ENCODE assay signal across 9 cellular contexts in the genomic region with DNA sequence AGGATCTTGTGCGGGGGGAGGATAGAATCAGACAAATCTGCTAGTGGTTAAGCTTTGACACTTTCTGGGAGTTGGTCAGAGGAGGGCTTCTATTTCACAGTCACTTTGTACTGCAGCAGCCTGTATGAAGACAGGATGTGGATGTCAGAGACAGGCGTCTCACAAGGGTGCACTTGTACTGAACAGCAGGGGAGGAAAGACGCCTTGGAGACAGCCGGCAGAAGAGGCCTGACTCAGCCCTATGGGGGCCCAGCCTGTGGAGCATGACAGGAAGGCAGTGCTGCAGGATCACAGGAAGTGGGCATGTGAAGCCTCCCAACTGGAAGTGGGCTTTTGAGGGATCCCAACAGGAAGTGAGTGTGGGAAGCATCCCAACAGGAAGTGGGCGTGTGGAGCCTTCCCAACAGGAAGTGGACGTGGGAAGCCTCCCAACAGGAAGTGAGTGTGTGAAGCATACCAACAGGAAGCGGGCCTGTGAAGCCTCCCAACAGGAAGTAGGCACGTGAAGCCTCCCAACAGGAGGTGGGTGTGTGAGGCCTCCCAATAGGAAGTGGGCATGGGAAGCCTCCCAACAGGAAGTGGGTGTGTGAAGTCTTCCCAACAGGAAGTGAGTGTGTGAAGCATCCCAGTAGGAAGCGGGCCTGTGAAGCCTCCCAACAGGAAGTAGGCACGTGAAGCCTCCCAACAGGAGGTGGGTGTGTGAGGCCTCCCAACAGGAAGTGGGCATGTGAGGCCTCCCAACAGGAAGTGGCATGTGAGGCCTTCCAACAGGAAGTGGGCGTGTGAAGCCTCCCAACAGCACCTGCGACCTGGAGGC.
DNase-seq lines count a peak whose midpoint lies in the region; ATAC-seq and TF ChIP-seq lines count a peak whose summit lies in the region.
"Had no signal": no experiment of that assay in that cellular context is flagged by ENCODE, and none has a peak within 500 bp of the region (broad histone marks: within the 10 kb centered on the region; RNA-seq: fewer than 3 reads in every experiment).

No MANE protein-coding gene starts in this region.

- WGBS in ovary, 3 donors: 72 to 78% (median 76%) methylated on average over 12 of the region's 12 CpGs

- BruUV-seq in PC-9 (replicated peaks; lab: Mats Ljungman, UMichigan): no TSS peak

- H3K4me3 Mint-ChIP-seq in T-helper 2 cell treated with Interferon-gamma antibody and Interleukin-4, amounts not matched to agents 5 μg/mL and 100 μg/mL, for 36 hours: peak overlapping the region; percentile 66

- H3K4me1 Mint-ChIP-seq in T-helper 2 cell treated with Interferon-gamma antibody and Interleukin-4, amounts not matched to agents 5 μg/mL and 100 μg/mL, for 36 hours (ENCODE audit: low read depth): peaks cover 16% of the 10 kb centered on the region

- CTCF ChIA-PET in PC-9 (lab: Charles Lee): no interaction called here

- H3K36me3 Mint-ChIP-seq in T-helper 2 cell treated with Interferon-gamma antibody and Interleukin-4, amounts not matched to agents 5 μg/mL and 100 μg/mL, for 36 hours (ENCODE audit: low read depth): peaks cover 13% of the 10 kb centered on the region

- no peaks in the 10 kb centered on the region for H3K36me3 ChIP-seq in effector memory CD4-positive, alpha-beta T cell (ENCODE audit: control insufficient read depth, insufficient read depth, low read length)
- H3K36me3 ChIP-seq in ovary (no peaks in the 10 kb centered on the region), PC-9 (ENCODE audit: low read depth) (no peaks in the 10 kb centered on the region)
- H3K36me3 ChIP-seq: right lobe of liver had no signal

- H3K4me2 ChIP-seq in PC-9: no peak overlapping the region

- peak overlapping the region; percentile 34 for H3K27ac ChIP-seq in effector memory CD4-positive, alpha-beta T cell (ENCODE audit: insufficient read depth, low read length, poor library complexity, severe bottlenecking)
- no peak overlapping the region for H3K27ac ChIP-seq in ovary
- no peak overlapping the region for H3K27ac ChIP-seq in PC-9
- H3K27ac ChIP-seq: right lobe of liver had no signal

- H3K79me2 ChIP-seq in PC-9 (ENCODE audit: low read depth): no peaks in the 10 kb centered on the region

- H4K20me1 ChIP-seq in PC-9 (ENCODE audit: insufficient read depth): no peaks in the 10 kb centered on the region

- ATAC-seq in GM21619 (IDR thresholded peaks at IDR 0.05; ENCODE audit: unreplicated experiment) (peak; percentile 70), GM19395 (IDR thresholded peaks at IDR 0.05; ENCODE audit: unreplicated experiment) (no peak)

- H3K9me3 ChIP-seq in effector memory CD4-positive, alpha-beta T cell (ENCODE audit: control insufficient read depth, low read length): no peaks in the 10 kb centered on the region
- no peaks in the 10 kb centered on the region for H3K9me3 ChIP-seq in ovary
- no peaks in the 10 kb centered on the region for H3K9me3 ChIP-seq in PC-9 (ENCODE audit: insufficient read depth, low read depth)
- H3K9me3 ChIP-seq: right lobe of liver had no signal

- TF ChIP-seq CTCF in ovary (IDR thresholded peaks at IDR 0.05): no peak
- TF ChIP-seq CTCF in PC-9 (conservative IDR thresholded peaks at IDR 0.05): no peak

- no peaks in the 10 kb centered on the region for H3K27me3 Mint-ChIP-seq in T-helper 2 cell treated with Interferon-gamma antibody and Interleukin-4, amounts not matched to agents 5 μg/mL and 100 μg/mL, for 36 hours (ENCODE audit: low read depth)

- H3K27ac Mint-ChIP-seq in T-helper 2 cell treated with Interferon-gamma antibody and Interleukin-4, amounts not matched to agents 5 μg/mL and 100 μg/mL, for 36 hours: peak overlapping the region; percentile 91

- no peak overlapping the region for H3K4me3 ChIP-seq in effector memory CD4-positive, alpha-beta T cell (ENCODE audit: insufficient read depth, low read depth, low read length, poor library complexity, severe bottlenecking)
- H3K4me3 ChIP-seq in ovary (no peak overlapping the region), PC-9 (no peak overlapping the region)
- H3K4me3 ChIP-seq: right lobe of liver had no signal

- H2AFZ ChIP-seq in PC-9: no peak overlapping the region

- no peak for DNase-seq in T-helper 2 cell treated with Interferon-gamma antibody and Interleukin-4, amounts not matched to agents 5 μg/mL and 100 μg/mL, for 36 hours (ENCODE audit: low spot score)
- no peak for DNase-seq in effector memory CD4-positive, alpha-beta T cell
- DNase-seq in stimulated activated CD4-positive, alpha-beta T cell treated with anti-CD3 and anti-CD28 coated beads, Interleukin-2, amount 100 ng/mL, for 24 hours: peak; percentile 38 to 53
- DNase-seq in ovary (no peak), D341Med (ENCODE audit: low spot score) (no peak), PC-9 (no peak)
- DNase-seq: right lobe of liver had no signal

- H3F3A ChIP-seq in PC-9 (ENCODE audit: insufficient read depth, low read depth): no peaks in the 10 kb centered on the region

- H3K9me2 ChIP-seq in PC-9 (ENCODE audit: insufficient read depth): no peaks in the 10 kb centered on the region

- H3K9me3 Mint-ChIP-seq in T-helper 2 cell treated with Interferon-gamma antibody and Interleukin-4, amounts not matched to agents 5 μg/mL and 100 μg/mL, for 36 hours: peaks cover 41% of the 10 kb centered on the region

- peaks cover 16% of the 10 kb centered on the region for H3K4me1 ChIP-seq in effector memory CD4-positive, alpha-beta T cell (ENCODE audit: control insufficient read depth, insufficient read depth, low read length, poor library complexity, severe bottlenecking)
- H3K4me1 ChIP-seq in ovary (ENCODE audit: insufficient read depth) (no peaks in the 10 kb centered on the region), PC-9 (replicated peaks; ENCODE audit: insufficient read depth) (no peaks in the 10 kb centered on the region)
- H3K4me1 ChIP-seq: right lobe of liver had no signal

- TF ChIP-seq POLR2A in ovary (IDR thresholded peaks at IDR 0.05): no peak

- no peaks in the 10 kb centered on the region for H3K27me3 ChIP-seq in effector memory CD4-positive, alpha-beta T cell (replicated peaks; ENCODE audit: control insufficient read depth, insufficient read depth, low read length, poor library complexity, severe bottlenecking)
- H3K27me3 ChIP-seq in ovary (no peaks in the 10 kb centered on the region), PC-9 (ENCODE audit: insufficient read depth, low read depth) (peaks cover 47% of the 10 kb centered on the region)
- H3K27me3 ChIP-seq: right lobe of liver had no signal

- no peak for TF ChIP-seq EP300 in ovary (IDR thresholded peaks at IDR 0.05)

- intact Hi-C loops in ovary (cut with DNase I): no loop called here
- intact Hi-C loops in PC-9 (cut with micrococcal nuclease; ENCODE audit: unreplicated experiment): no loop called here

- POLR2A ChIA-PET in PC-9 (lab: Charles Lee; ENCODE audit: unreplicated experiment): no interaction called here

Comparison
In these comparisons a context has a peak if more than half of its experiments do, and no peak if none do; other contexts are left out.
1. DNase-seq: peak in stimulated activated CD4-positive, alpha-beta T cell treated with anti-CD3 and anti-CD28 coated beads, Interleukin-2, amount 100 ng/mL, for 24 hours (2 of 2); none in T-helper 2 cell treated with Interferon-gamma antibody and Interleukin-4, amounts not matched to agents 5 μg/mL and 100 μg/mL, for 36 hours (single experiment), effector memory CD4-positive, alpha-beta T cell (0 of 3), ovary (0 of 5), D341Med (single experiment) and PC-9 (0 of 2).